In the genomic region with DNA sequence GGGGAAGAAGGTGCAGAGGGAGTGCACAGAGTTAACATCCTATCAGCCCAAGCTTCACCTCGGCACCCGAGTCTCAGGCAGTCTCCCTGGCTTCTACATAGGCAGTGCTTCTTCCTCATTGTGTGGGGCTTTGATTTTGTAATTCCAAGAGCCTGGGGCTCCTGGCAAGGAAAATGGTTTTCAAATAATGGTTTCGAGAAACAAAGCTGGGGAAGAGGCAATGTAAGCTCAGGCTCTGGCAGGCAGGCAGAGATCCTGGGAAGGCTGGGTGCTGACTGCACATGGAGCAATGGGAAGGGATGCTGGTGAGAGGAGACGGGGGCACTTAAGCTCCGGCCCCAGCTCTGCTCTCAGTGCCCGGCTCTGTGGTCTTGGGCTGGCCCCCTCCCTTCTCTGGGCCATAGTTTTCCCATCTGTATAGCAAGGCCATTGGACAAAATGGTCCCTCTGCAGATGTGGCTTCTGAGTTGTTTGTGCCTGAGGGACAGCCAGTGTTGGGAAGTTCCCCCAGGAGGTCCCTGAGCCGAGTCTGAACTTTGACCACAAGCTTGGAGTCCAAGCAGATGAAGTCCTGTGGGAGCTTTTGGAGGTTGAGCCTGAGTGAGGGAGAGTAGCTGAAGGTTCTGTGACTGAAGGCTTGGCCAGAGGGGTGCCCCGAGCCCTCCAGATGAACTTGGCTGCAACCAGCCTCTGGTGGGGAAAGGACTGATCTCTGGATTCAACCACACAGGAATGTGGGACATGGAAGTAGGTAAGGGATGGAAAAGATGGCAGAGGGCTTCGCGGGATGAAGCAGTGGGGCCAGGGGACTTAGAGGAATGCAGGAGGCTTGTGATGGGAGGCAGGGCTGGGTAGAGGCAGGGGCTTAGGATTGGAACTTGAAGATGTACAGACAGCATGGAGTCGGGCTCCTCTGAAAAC, we compare ENCODE assay signal across 12 cellular contexts. TPM values are rescaled to one million over a fixed set of nuclear protein-coding genes. Genes with fewer than 3 reads are reported as not detected.
DNase-seq lines count a peak whose midpoint lies in the region; TF ChIP-seq lines count a peak whose summit lies in the region.
"Had no signal": no experiment of that assay in that cellular context is flagged by ENCODE, and none has a peak within 500 bp of the region (broad histone marks: within the 10 kb centered on the region; RNA-seq: fewer than 3 reads in every experiment).

No MANE protein-coding gene starts in this region.

- DNase-seq in HuH-7 (ENCODE audit: low spot score) = peak; percentile 54
- no peak for DNase-seq in endodermal cell
- DNase-seq in mesenchymal stem cell = peak; percentile 56
- no peak for DNase-seq in NCI-H1105 treated with DMSO at 0.1 percent for 48 hours (lab: John Stamatoyannopoulos, UW)
- DNase-seq in activated CD4-positive, alpha-beta T cell treated with anti-CD3 and anti-CD28 coated beads for 1 hour = no peak
- DNase-seq in HEK293T (ENCODE audit: extremely low spot score) = no peak
- no peak for DNase-seq in DMS 273 treated with DMSO at 0.1 percent for 48 hours (lab: John Stamatoyannopoulos, UW)
- DNase-seq: activated CD4-positive, alpha-beta memory T cell treated with anti-CD3 and anti-CD28 coated beads for 36 hours; T-cell had no signal

- H3K36me3 Mint-ChIP-seq in endodermal cell (ENCODE audit: low read depth) = no peaks in the 10 kb centered on the region
- H3K36me3 Mint-ChIP-seq: activated CD4-positive, alpha-beta memory T cell treated with anti-CD3 and anti-CD28 coated beads for 36 hours; memory B cell; T-cell had no signal

- peak overlapping the region; percentile 34 to 97 for H3K18ac ChIP-seq in mesenchymal stem cell (ENCODE audit: low read depth in 1 of 2, low read length in 2 of 2)

- CTCF ChIA-PET in HEK293T (lab: Yijun Ruan, JAX) = interaction anchor here (0.5 to 1.2 kb wide), 7 partner anchors 21 to 147 kb away, joined by 3 to 6 read pairs (median 3); no protein-coding TSS in a partner anchor

- H3K9me3 Mint-ChIP-seq in endodermal cell = no peaks in the 10 kb centered on the region
- H3K9me3 Mint-ChIP-seq: activated CD4-positive, alpha-beta memory T cell treated with anti-CD3 and anti-CD28 coated beads for 36 hours; memory B cell; T-cell had no signal

- H4K8ac ChIP-seq in mesenchymal stem cell (ENCODE audit: low read length) = peak overlapping the region; percentile 63

- peaks cover 11% of the 10 kb centered on the region for H3K4me1 ChIP-seq in endodermal cell (ENCODE audit: control insufficient read depth, insufficient read depth, low read length)
- peaks cover 61% of the 10 kb centered on the region for H3K4me1 ChIP-seq in mesenchymal stem cell (ENCODE audit: control insufficient read depth, insufficient read depth, low read depth, low read length)
- peaks cover 6 to 74% (median 71%) of the 10 kb centered on the region in 5 donors for H3K4me1 ChIP-seq in subcutaneous abdominal adipose tissue (ENCODE audit: control insufficient read depth in 5 of 5, insufficient read depth in 5 of 5, low read length in 5 of 5)

- H3K4me1 Mint-ChIP-seq in endodermal cell = peaks cover 42% of the 10 kb centered on the region
- H3K4me1 Mint-ChIP-seq: memory B cell, T-cell had no signal

- H3K4me3 ChIP-seq in endodermal cell (ENCODE audit: low read length) (no peak overlapping the region), mesenchymal stem cell (ENCODE audit: insufficient read depth in 1 of 2, low read depth in 1 of 2, low read length in 2 of 2) (peak overlapping the region; percentile 52 to 77), subcutaneous abdominal adipose tissue (ENCODE audit: low read depth in 1 of 5, low read length in 5 of 5) (peak overlapping the region; percentile 65 to 100 (median 87))

- no peak overlapping the region for H3K9ac ChIP-seq in endodermal cell (ENCODE audit: extremely low read depth, low read length, poor library complexity, severe bottlenecking)
- H3K9ac ChIP-seq in mesenchymal stem cell (ENCODE audit: low read length) = peak overlapping the region; percentile 81
- H3K9ac ChIP-seq in subcutaneous abdominal adipose tissue (ENCODE audit: low read length in 5 of 5) = peak overlapping the region; percentile 60 to 96 (median 71)

- no peak overlapping the region for H3K27ac ChIP-seq in endodermal cell (ENCODE audit: low read depth, low read length)
- H3K27ac ChIP-seq in mesenchymal stem cell (ENCODE audit: low read length, poor library complexity, severe bottlenecking) = peak overlapping the region; percentile 82
- H3K27ac ChIP-seq in subcutaneous abdominal adipose tissue (ENCODE audit: low read depth, low read length) = peak overlapping the region; percentile 97

- H3K27me3 Mint-ChIP-seq in endodermal cell (ENCODE audit: insufficient read depth) = no peaks in the 10 kb centered on the region
- H3K27me3 Mint-ChIP-seq: activated CD4-positive, alpha-beta memory T cell treated with anti-CD3 and anti-CD28 coated beads for 36 hours had no signal

- peak overlapping the region; percentile 27 for H2AK5ac ChIP-seq in mesenchymal stem cell (ENCODE audit: low read length, severe bottlenecking)

- H3K36me3 ChIP-seq in endodermal cell (ENCODE audit: control insufficient read depth, insufficient read depth, low read length) = no peaks in the 10 kb centered on the region
- peaks cover 0 to 14% of the 10 kb centered on the region in 2 experiments for H3K36me3 ChIP-seq in mesenchymal stem cell (ENCODE audit: control insufficient read depth in 1 of 2, insufficient read depth in 2 of 2, low read depth in 1 of 2, low read length in 2 of 2)
- H3K36me3 ChIP-seq in subcutaneous abdominal adipose tissue (ENCODE audit: control insufficient read depth in 5 of 5, insufficient read depth in 5 of 5, low read length in 5 of 5) = peaks cover 0 to 13% (median 3%) of the 10 kb centered on the region in 5 donors

- WGBS in endodermal cell (ENCODE audit: insufficient coverage in 1 of 2, insufficient read length in 1 of 2), 2 experiments = 92 to 94% methylated on average over 9 to 11 of the region's 11 CpGs
- 57% methylated on average over 11 of the region's 11 CpGs for WGBS in mesenchymal stem cell

- peak overlapping the region; percentile 91 for H2BK15ac ChIP-seq in mesenchymal stem cell (ENCODE audit: low read depth, poor library complexity, severe bottlenecking)

- peak overlapping the region; percentile 99 for H3K4ac ChIP-seq in mesenchymal stem cell (ENCODE audit: low read depth in 1 of 2, low read length in 2 of 2)

- no peak overlapping the region for H3K27ac Mint-ChIP-seq in endodermal cell
- H3K27ac Mint-ChIP-seq: activated CD4-positive, alpha-beta memory T cell treated with anti-CD3 and anti-CD28 coated beads for 36 hours; memory B cell; T-cell had no signal

- H2BK12ac ChIP-seq in mesenchymal stem cell (ENCODE audit: low read length in 2 of 2) = peak overlapping the region; percentile 72 to 75

- peak overlapping the region; percentile 53 to 78 for H3K23ac ChIP-seq in mesenchymal stem cell (ENCODE audit: low read length in 2 of 2)

- no peak overlapping the region for H2BK5ac ChIP-seq in mesenchymal stem cell (ENCODE audit: low read depth, low read length, poor library complexity, severe bottlenecking)

- H3K4me3 Mint-ChIP-seq in endodermal cell = peak overlapping the region; percentile 8
- H3K4me3 Mint-ChIP-seq: activated CD4-positive, alpha-beta memory T cell treated with anti-CD3 and anti-CD28 coated beads for 36 hours; memory B cell; T-cell had no signal

- no peaks in the 10 kb centered on the region for H3K9me3 ChIP-seq in endodermal cell (ENCODE audit: control insufficient read depth, low read length)
- H3K9me3 ChIP-seq in mesenchymal stem cell (ENCODE audit: control insufficient read depth, low read length) = no peaks in the 10 kb centered on the region
- no peaks in the 10 kb centered on the region for H3K9me3 ChIP-seq in subcutaneous abdominal adipose tissue (ENCODE audit: control insufficient read depth in 5 of 5, low read length in 5 of 5)

- peak overlapping the region; percentile 93 for H2BK120ac ChIP-seq in mesenchymal stem cell (ENCODE audit: low read depth, low read length)

- no peak for TF ChIP-seq CTCF in endodermal cell (conservative IDR thresholded peaks at IDR 0.05)

- peak overlapping the region; percentile 92 for H3K4me2 ChIP-seq in mesenchymal stem cell (ENCODE audit: low read length, poor library complexity, severe bottlenecking)

- POLR2A ChIA-PET in HEK293T (lab: Yijun Ruan, JAX) = no interaction called here

- H3K14ac ChIP-seq in mesenchymal stem cell (ENCODE audit: low read length in 2 of 2) = peak overlapping the region in 1 of 2 experiments; percentile 63

- H4K91ac ChIP-seq in mesenchymal stem cell (ENCODE audit: low read length) = peak overlapping the region; percentile 62

- H3K27me3 ChIP-seq in endodermal cell (ENCODE audit: control insufficient read depth, insufficient read depth, low read length, poor library complexity, severe bottlenecking) = no peaks in the 10 kb centered on the region
- no peaks in the 10 kb centered on the region for H3K27me3 ChIP-seq in mesenchymal stem cell (ENCODE audit: control insufficient read depth in 1 of 2, insufficient read depth in 1 of 2, low read length in 2 of 2)
- H3K27me3 ChIP-seq in subcutaneous abdominal adipose tissue (ENCODE audit: control insufficient read depth in 5 of 5, insufficient read depth in 4 of 5, low read length in 5 of 5) = peaks cover 0 to 3% (median 0%) of the 10 kb centered on the region in 5 donors

- H3K79me1 ChIP-seq in mesenchymal stem cell (replicated peaks; ENCODE audit: low read length, poor library complexity, severe bottlenecking) = peaks cover 7% of the 10 kb centered on the region

- no peak overlapping the region for H2AFZ ChIP-seq in mesenchymal stem cell (ENCODE audit: low read depth, low read length)

TF ChIP-seq in HEK293T, 16 proteins besides CTCF, POLR2A, EP300 and RAD21:
- TF ChIP-seq L3MBTL2 (conservative IDR thresholded peaks at IDR 0.05) (no peak), SUZ12 (IDR thresholded peaks at IDR 0.05) (no peak), SP1 (IDR thresholded peaks at IDR 0.05) (no peak), CTBP1 (IDR thresholded peaks at IDR 0.05; ENCODE audit: borderline replicate concordance) (no peak), BHLHE40 (IDR thresholded peaks at IDR 0.05; ENCODE audit: borderline replicate concordance) (no peak), FOXK2 (IDR thresholded peaks at IDR 0.05) (no peak), LEF1 (IDR thresholded peaks at IDR 0.05; ENCODE audit: borderline replicate concordance) (no peak)

RNA-seq across cellular contexts. Expression of a gene that starts 28.5 kb away (rescaled TPM):
- not detected for total RNA-seq in endodermal cell
- polyA plus RNA-seq in endodermal cell (2013, experiment 1 of 2) = not detected
- polyA plus RNA-seq in endodermal cell (2013, experiment 2 of 2) = not detected
- 6.6 TPM for polyA plus RNA-seq in mesenchymal stem cell (2013, experiment 1 of 2)
- polyA plus RNA-seq in mesenchymal stem cell (2013, experiment 2 of 2) = 6.3 TPM
- total RNA-seq: activated CD4-positive, alpha-beta memory T cell treated with anti-CD3 and anti-CD28 coated beads for 36 hours; M059J; T-cell had no signal

RNA-seq across cellular contexts. Expression of a gene that starts 49.7 kb away (rescaled TPM):
- total RNA-seq in endodermal cell = 10 to 100 TPM; 11.1 to 11.7 TPM
- 16.1 TPM for polyA plus RNA-seq in endodermal cell (2013, experiment 1 of 2)
- 13.6 TPM for polyA plus RNA-seq in endodermal cell (2013, experiment 2 of 2)
- 13.0 TPM for polyA plus RNA-seq in mesenchymal stem cell (2013, experiment 1 of 2)
- 13.3 TPM for polyA plus RNA-seq in mesenchymal stem cell (2013, experiment 2 of 2)

Comparison
In these comparisons a context has a peak if more than half of its experiments do, and no peak if none do; other contexts are left out.
1. DNase-seq: peak in HuH-7 (single experiment) and mesenchymal stem cell (single experiment); none in endodermal cell (single experiment), NCI-H1105 treated with DMSO at 0.1 percent for 48 hours (single experiment), activated CD4-positive, alpha-beta T cell treated with anti-CD3 and anti-CD28 coated beads for 1 hour (single experiment), HEK293T (single experiment) and DMS 273 treated with DMSO at 0.1 percent for 48 hours (single experiment).